In genomic region chr2:206296128-206296527, GRCh38 we compare ENCODE assay signal across 16 cellular contexts. TPM values are rescaled to one million over a fixed set of nuclear protein-coding genes. Genes with fewer than 3 reads are reported as not detected.
DNase-seq lines count a peak whose midpoint lies in the region; TF ChIP-seq lines count a peak whose summit lies in the region.
"Had no signal": no experiment of that assay in that cellular context is flagged by ENCODE, and none has a peak within 500 bp of the region (broad histone marks: within the 10 kb centered on the region; RNA-seq: fewer than 3 reads in every experiment).

No MANE protein-coding gene starts in this region.

- no peak overlapping the region for H3K27ac Mint-ChIP-seq in HFFc6
- H3K27ac Mint-ChIP-seq: activated CD4-positive, alpha-beta memory T cell treated with anti-CD3 and anti-CD28 coated beads for 36 hours; activated T-helper 1 cell treated with anti-CD3 and anti-CD28 coated beads, Interleukin-12 subunit alpha, Interleukin-12 subunit beta, Interleukin-2, Interleukin-4 antibody, amounts not matched to agents 30 ng/mL and 10 ng/mL and 1 ng/mL, durations not matched to agents 14 hours and 24 hours and 36 hours; B cell had no signal

- no peaks in the 10 kb centered on the region for H3K9me3 Mint-ChIP-seq in HFFc6
- H3K9me3 Mint-ChIP-seq: activated CD4-positive, alpha-beta memory T cell treated with anti-CD3 and anti-CD28 coated beads for 36 hours; activated T-helper 1 cell treated with anti-CD3 and anti-CD28 coated beads, Interleukin-12 subunit alpha, Interleukin-12 subunit beta, Interleukin-2, Interleukin-4 antibody, amounts not matched to agents 30 ng/mL and 10 ng/mL and 1 ng/mL, durations not matched to agents 14 hours and 24 hours and 36 hours; neural crest cell had no signal

- H3K4me3 Mint-ChIP-seq in HFFc6, result no peak overlapping the region
- H3K4me3 Mint-ChIP-seq: activated CD4-positive, alpha-beta memory T cell treated with anti-CD3 and anti-CD28 coated beads for 36 hours; activated T-helper 1 cell treated with anti-CD3 and anti-CD28 coated beads, Interleukin-12 subunit alpha, Interleukin-12 subunit beta, Interleukin-2, Interleukin-4 antibody, amounts not matched to agents 30 ng/mL and 10 ng/mL and 1 ng/mL, durations not matched to agents 14 hours and 24 hours and 36 hours; B cell; neural crest cell had no signal

- DNase-seq in HFFc6 (peak; percentile 41), SW 1271 (lab: John Stamatoyannopoulos, UW) (peak; percentile 35 to 73), fibroblast of peridontal ligament (ENCODE audit: extremely low read depth) (peak; percentile 23), pulmonary artery endothelial cell (ENCODE audit: low read depth, low spot score) (peak; percentile 80), COLO668 (lab: John Stamatoyannopoulos, UW; ENCODE audit: unreplicated experiment) (no peak), cerebellum (ENCODE audit: low spot score) (no peak), NCI-H748 (lab: John Stamatoyannopoulos, UW; ENCODE audit: unreplicated experiment) (no peak)
- no peak for DNase-seq in stimulated activated CD8-positive, alpha-beta memory T cell treated with anti-CD3 and anti-CD28 coated beads, Interleukin-4, amount 100 ng/mL, for 48 hours
- DNase-seq: activated CD4-positive, alpha-beta memory T cell treated with anti-CD3 and anti-CD28 coated beads for 36 hours; esophagus squamous epithelium; NCI-H1417 treated with DMSO at 0.1 percent for 48 hours; NCI-H2227 treated with DMSO at 0.1 percent for 48 hours; stimulated activated CD4-positive, alpha-beta T cell treated with anti-CD3 and anti-CD28 coated beads, Interleukin-2, amount 100 ng/mL, for 24 hours had no signal

- no peak for TF ChIP-seq CTCF in HFFc6 (IDR thresholded peaks at IDR 0.05)

- H3K36me3 Mint-ChIP-seq in HFFc6 (ENCODE audit: low read depth), result peaks cover 5% of the 10 kb centered on the region; the same call in 1 of the 2 replicates

- no peaks in the 10 kb centered on the region for H3K27me3 Mint-ChIP-seq in HFFc6 (ENCODE audit: insufficient read depth)
- H3K27me3 Mint-ChIP-seq: activated CD4-positive, alpha-beta memory T cell treated with anti-CD3 and anti-CD28 coated beads for 36 hours; B cell had no signal

- peaks cover 20% of the 10 kb centered on the region for H3K4me1 Mint-ChIP-seq in HFFc6 (ENCODE audit: low read depth)
- H3K4me1 Mint-ChIP-seq: B cell, neural crest cell had no signal

RNA-seq across cellular contexts. Expression of gene ZDBF2, which starts 21.7 kb away (rescaled TPM):
- 10 to 100 TPM; 11.4 to 15.4 (median 12.9) TPM for total RNA-seq in HFFc6 (2021; fragmentation: NEBNext Ultra II Directional; extraction: Animal tissue kit (Norgen Biotek cat#: 25700))
- total RNA-seq in pulmonary artery endothelial cell (9.0 and 12.1 TPM in 2 replicates), cerebellum (28.3 TPM)

Comparison
In these comparisons a context has a peak if more than half of its experiments do, and no peak if none do; other contexts are left out.
1. DNase-seq: peak in HFFc6 (single experiment), SW 1271 (2 of 2), fibroblast of peridontal ligament (single experiment) and pulmonary artery endothelial cell (single experiment); none in COLO668 (single experiment), stimulated activated CD8-positive, alpha-beta memory T cell treated with anti-CD3 and anti-CD28 coated beads, Interleukin-4, amount 100 ng/mL, for 48 hours (single experiment), cerebellum (single experiment) and NCI-H748 (single experiment).